Comparison of ENCODE assay signal across 27 cellular contexts in the genomic region with DNA sequence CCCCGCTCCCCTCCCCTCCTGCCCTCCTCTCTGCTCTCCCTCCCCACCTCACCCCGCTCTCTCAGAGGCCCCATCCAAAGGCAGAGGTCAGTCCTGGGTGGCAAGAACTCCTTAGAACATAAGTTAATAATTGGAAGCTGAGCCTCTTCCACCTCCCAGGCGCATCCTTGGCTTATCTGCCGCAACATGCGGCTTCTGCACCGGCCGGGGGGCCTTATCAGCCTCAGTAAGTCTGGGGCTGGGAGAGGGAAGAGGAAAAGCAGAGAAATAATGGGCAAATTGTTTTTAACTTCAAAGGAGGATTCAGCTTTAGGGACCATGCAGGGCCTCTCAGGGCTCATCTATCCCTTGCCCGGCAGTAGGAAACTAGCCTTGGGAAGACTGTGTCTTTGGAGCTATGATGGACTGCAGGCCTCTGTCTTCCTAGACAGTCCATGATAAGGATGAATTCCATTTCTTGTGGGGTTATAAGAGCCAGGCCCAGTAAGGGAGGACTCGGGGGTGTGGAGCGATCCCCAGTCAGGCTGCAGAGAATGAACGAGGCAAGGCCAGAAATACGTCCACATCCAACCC.
"Had no signal": no experiment of that assay in that cellular context is flagged by ENCODE, and none has a peak within 500 bp of the region (broad histone marks: within the 10 kb centered on the region; RNA-seq: fewer than 3 reads in every experiment).

No MANE protein-coding gene starts in this region.

- H3K9me3 ChIP-seq: esophagus muscularis mucosa, lower lobe of right lung, mucosa of descending colon, ovary, psoas muscle, sigmoid colon, spleen, testis, tibial artery had no signal

- H3K36me3 ChIP-seq: lower lobe of right lung, ovary, sigmoid colon had no signal

- H3K27ac ChIP-seq: coronary artery, esophagus muscularis mucosa, foreskin keratinocyte, lower lobe of right lung, ovary, psoas muscle, sigmoid colon, spleen, testis, tibial artery had no signal

- H3K4me1 ChIP-seq: foreskin keratinocyte, lower lobe of right lung, psoas muscle, sigmoid colon had no signal

- DNase-seq: dermis blood vessel endothelial cell; effector memory CD4-positive, alpha-beta T cell; foreskin keratinocyte; glutamatergic neuron; hypothalamus; immature natural killer cell; islet precursor cell; kidney glomerular epithelial cell; left colon; left ventricle myocardium superior; lower lobe of right lung; mucosa of descending colon; naive thymus-derived CD4-positive, alpha-beta T cell; nephron progenitor cell; occipital lobe; ovary; psoas muscle; right cardiac atrium; sigmoid colon; spleen; stimulated activated CD4-positive, alpha-beta T cell treated with anti-CD3 and anti-CD28 coated beads, Interleukin-4, amount 100 ng/mL, for 4 hours; stimulated activated naive CD8-positive, alpha-beta T cell treated with anti-CD3 and anti-CD28 coated beads, Interleukin-15, Interleukin-2, amounts not matched to agents 100 U/mL and 50 U/mL, for 24 hours; substantia nigra; testis; tibial artery had no signal

- H3K27me3 ChIP-seq: esophagus muscularis mucosa, ovary, sigmoid colon, testis, tibial artery had no signal

- H3K4me3 ChIP-seq: coronary artery, esophagus muscularis mucosa, lower lobe of right lung, mucosa of descending colon, ovary, psoas muscle, sigmoid colon, spleen, testis, tibial artery had no signal
